Comparison of ENCODE assay signal across 8 cellular contexts in the genomic region with DNA sequence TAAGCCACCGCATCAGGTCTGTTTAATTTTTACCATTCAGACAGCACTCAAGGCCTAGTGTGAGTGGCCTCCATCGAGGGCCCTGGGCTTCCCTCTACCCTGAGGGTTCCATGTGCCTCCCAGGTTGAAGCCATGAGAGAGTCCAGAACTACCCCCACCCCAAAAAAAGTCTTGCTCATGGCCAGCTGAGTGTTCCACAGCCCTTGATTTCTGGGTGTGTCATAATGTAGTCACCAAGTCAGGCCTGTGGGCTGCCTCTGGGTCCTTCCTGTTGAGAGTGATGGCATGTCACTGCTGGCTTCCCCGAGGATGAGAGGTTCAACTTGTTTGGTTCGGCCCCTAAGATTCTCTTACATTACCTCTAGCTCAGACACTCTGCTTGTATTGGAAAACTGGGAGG.
DNase-seq lines count a peak whose midpoint lies in the region; ATAC-seq lines count a peak whose summit lies in the region.

No MANE protein-coding gene starts in this region.

- peaks cover 29% of the 10 kb centered on the region for H3F3A ChIP-seq in GM23248 (ENCODE audit: insufficient read depth)

- H3K27me3 ChIP-seq in GM23248 (replicated peaks; ENCODE audit: insufficient read depth) (no peaks in the 10 kb centered on the region), duodenal mucosa (ENCODE audit: control insufficient read depth in 1 of 2, insufficient read depth in 2 of 2, low read length in 2 of 2) (no peaks in the 10 kb centered on the region)

- peak overlapping the region; percentile 64 for H2AFZ ChIP-seq in GM23248

- peaks cover 44% of the 10 kb centered on the region for H3K4me1 ChIP-seq in GM23248 (ENCODE audit: insufficient read depth)
- peaks cover 12 to 13% of the 10 kb centered on the region in 2 donors for H3K4me1 ChIP-seq in duodenal mucosa (ENCODE audit: control insufficient read depth in 1 of 2, insufficient read depth in 2 of 2, low read length in 2 of 2)

- H3K4me3 ChIP-seq in GM23248 (peak overlapping the region; percentile 21; the same call in 1 of the 2 replicates), duodenal mucosa (ENCODE audit: low read depth in 1 of 2, low read length in 2 of 2) (no peak overlapping the region)

- in situ Hi-C loops in GM23248 (cut with MboI), result loop anchor here (5.0 kb wide), 1 partner anchor 95 kb away; no protein-coding TSS in a partner anchor

- WGBS in GM23248 (ENCODE audit: low coverage in 1 of 2, low lambda C conversion rate in 2 of 2, missing lambda C conversion rate in 2 of 2), 2 experiments, result 55 to 58% methylated on average over 4 of the region's 4 CpGs

- no peak for ATAC-seq in left lobe of liver

- H3K27ac ChIP-seq in GM23248 (peak overlapping the region; percentile 72), duodenal mucosa (ENCODE audit: low read depth, low read length) (peak overlapping the region; percentile 13)

- H3K79me2 ChIP-seq in GM23248 (ENCODE audit: insufficient read depth), result peaks cover 74% of the 10 kb centered on the region

- H3K4me2 ChIP-seq in GM23248 (ENCODE audit: unreplicated experiment), result peak overlapping the region; percentile 67

- DNase-seq in GM23248, result peak; percentile 85
- peak; percentile 22 to 49 for DNase-seq in activated CD4-positive, alpha-beta T cell treated with anti-CD3 and anti-CD28 coated beads, Interleukin-2, amount 50 U/mL, for 24 hours (ENCODE audit: low read depth in 1 of 2, low spot score in 1 of 2)
- peak; percentile 57 to 67 for DNase-seq in stimulated activated CD4-positive, alpha-beta T cell treated with anti-CD3 and anti-CD28 coated beads, Interleukin-2, amount 100 ng/mL, for 24 hours
- DNase-seq in NCI-H2196 treated with DMSO at 0.1 percent for 48 hours (lab: John Stamatoyannopoulos, UW; ENCODE audit: unreplicated experiment), result no peak
- no peak for DNase-seq in left lobe of liver (ENCODE audit: low spot score)
- no peak for DNase-seq in NCI-H446 (lab: John Stamatoyannopoulos, UW)
- DNase-seq in LoVo (ENCODE audit: low spot score), result no peak

- H3K9ac ChIP-seq in GM23248 (peak overlapping the region; percentile 57), duodenal mucosa (ENCODE audit: low read depth in 1 of 2, low read length in 2 of 2) (no peak overlapping the region)

- H3K36me3 ChIP-seq in GM23248 (ENCODE audit: low read depth) (no peaks in the 10 kb centered on the region), duodenal mucosa (ENCODE audit: control insufficient read depth in 1 of 2, insufficient read depth in 2 of 2, low read length in 2 of 2) (no peaks in the 10 kb centered on the region)

- no peaks in the 10 kb centered on the region for H3K9me2 ChIP-seq in GM23248 (ENCODE audit: insufficient read depth)

- H4K20me1 ChIP-seq in GM23248 (ENCODE audit: insufficient read depth), result no peaks in the 10 kb centered on the region

- H3K9me3 ChIP-seq in GM23248 (ENCODE audit: low read depth), result no peaks in the 10 kb centered on the region
- H3K9me3 ChIP-seq in duodenal mucosa (ENCODE audit: control insufficient read depth in 1 of 2, low read length in 2 of 2), result no peaks in the 10 kb centered on the region

Comparison
In these comparisons a context has a peak if more than half of its experiments do, and no peak if none do; other contexts are left out.
1. DNase-seq: peak in GM23248 (single experiment), activated CD4-positive, alpha-beta T cell treated with anti-CD3 and anti-CD28 coated beads, Interleukin-2, amount 50 U/mL, for 24 hours (2 of 2) and stimulated activated CD4-positive, alpha-beta T cell treated with anti-CD3 and anti-CD28 coated beads, Interleukin-2, amount 100 ng/mL, for 24 hours (2 of 2); none in NCI-H2196 treated with DMSO at 0.1 percent for 48 hours (single experiment), left lobe of liver (single experiment), NCI-H446 (0 of 2) and LoVo (single experiment).